1 cellular context compared by ENCODE assay signal in genomic region chr18:63613420-63613819, GRCh38.
TF ChIP-seq lines count a peak whose summit lies in the region.

No MANE protein-coding gene starts in this region.

TF ChIP-seq in WTC11, 78 proteins besides CTCF, POLR2A, EP300 and RAD21 (continued from another document):
- no peak for TF ChIP-seq PRDM15 (CRISPR knock-in tag; IDR thresholded peaks at IDR 0.05)
- no peak for TF ChIP-seq NR1H2 (CRISPR knock-in tag; IDR thresholded peaks at IDR 0.05)
- TF ChIP-seq ZNF671 (CRISPR knock-in tag; IDR thresholded peaks at IDR 0.05): no peak
